In genomic region chrX:53081925-53082772, GRCh38 we compare ENCODE assay signal across 8 cellular contexts. TPM values are rescaled to one million over a fixed set of nuclear protein-coding genes. Genes with fewer than 3 reads are reported as not detected.
DNase-seq lines count a peak whose midpoint lies in the region; ATAC-seq and TF ChIP-seq lines count a peak whose summit lies in the region.

Gene TSPYL2 (plus strand): TSS chrX:53082367. CDS start chrX:53082499, 132 bp downstream.

- under 1% methylated on average over 86 of the region's 86 CpGs for WGBS in HUES64

- 0 out of 2 replicates have a peak, but pooled peaks cover 3% of the 10 kb centered on the region for H3K79me2 ChIP-seq in OCI-LY1 (ENCODE audit: insufficient read depth, low read length)

- DNase-seq in Calu3 (peak; percentile 96), endothelial cell (ENCODE audit: low spot score) (peak; percentile 90), mesothelial cell of epicardium (ENCODE audit: low spot score in 2 of 2, unreplicated experiment in 2 of 2) (peak; percentile 88 to 93)
- peak; percentile 93 for DNase-seq in activated CD8-positive, alpha-beta memory T cell treated with anti-CD3 and anti-CD28 coated beads, Interleukin-2, amount 50 U/mL, for 4 hours
- peak; percentile 85 to 88 for DNase-seq in stimulated activated CD8-positive, alpha-beta memory T cell treated with anti-CD3 and anti-CD28 coated beads, Interleukin-15, amount 100 ng/mL, for 48 hours (ENCODE audit: low read depth in 2 of 2)

- H3K27ac ChIP-seq in HUES64 (ENCODE audit: low read depth, low read length), result peak within 1 kb of the TSS; percentile 90; the same call in 1 of the 2 replicates
- H3K27ac ChIP-seq in OCI-LY1 (ENCODE audit: low read depth, low read length, poor library complexity, severe bottlenecking), result peak within 1 kb of the TSS; percentile 64

- H3K4me3 ChIP-seq in HUES64 (ENCODE audit: low read length) (peak within 1 kb of the TSS; percentile 72), OCI-LY1 (ENCODE audit: low read depth, low read length, poor library complexity, severe bottlenecking) (peak within 1 kb of the TSS; percentile 96)

- H3K4me1 Mint-ChIP-seq in Calu3 (ENCODE audit: low read depth, unreplicated experiment) (peaks cover 12% of the 10 kb centered on the region), endothelial cell (ENCODE audit: unreplicated experiment) (peaks cover 16% of the 10 kb centered on the region), mesothelial cell of epicardium (peaks cover 48% of the 10 kb centered on the region)

- no peaks in the 10 kb centered on the region for H3K9me3 ChIP-seq in HUES64 (ENCODE audit: insufficient read depth, low read depth, low read length)
- H3K9me3 ChIP-seq in OCI-LY1 (ENCODE audit: low read length), result no peaks in the 10 kb centered on the region

- CTCF ChIA-PET in Calu3 (lab: Charles Lee), result interaction anchor here (0.7 to 1.3 kb wide), 2 partner anchors 42 to 93 kb away, joined by 3 read pairs; no protein-coding TSS in a partner anchor

- H3K4me2 ChIP-seq in OCI-LY1 (ENCODE audit: low read length), result peak within 1 kb of the TSS; percentile 89

- TSS peak; percentile 38 for BruUV-seq in Calu3 (replicated peaks; lab: Mats Ljungman, UMichigan)

- no peaks in the 10 kb centered on the region for H3K9me2 ChIP-seq in OCI-LY1 (ENCODE audit: low read depth, low read length)

- H3K27ac Mint-ChIP-seq in Calu3 (ENCODE audit: unreplicated experiment) (peak within 1 kb of the TSS; percentile 94), endothelial cell (ENCODE audit: unreplicated experiment) (peak within 1 kb of the TSS; percentile 81), mesothelial cell of epicardium (peak within 1 kb of the TSS; percentile 90)

- H3K9me3 Mint-ChIP-seq in Calu3 (ENCODE audit: low read depth, unreplicated experiment), result no peaks in the 10 kb centered on the region
- H3K9me3 Mint-ChIP-seq in endothelial cell (ENCODE audit: unreplicated experiment), result no peaks in the 10 kb centered on the region
- peaks cover 19% of the 10 kb centered on the region for H3K9me3 Mint-ChIP-seq in mesothelial cell of epicardium

- TF ChIP-seq CTCF in Calu3 (IDR thresholded peaks at IDR 0.05; ENCODE audit: unreplicated experiment), result no peak
- no peak for TF ChIP-seq CTCF in OCI-LY1 (IDR thresholded peaks at IDR 0.05; ENCODE audit: low read length)
- TF ChIP-seq CTCF in endothelial cell (IDR thresholded peaks at IDR 0.05; ENCODE audit: unreplicated experiment), result no peak
- no peak for TF ChIP-seq CTCF in mesothelial cell of epicardium (IDR thresholded peaks at IDR 0.05; ENCODE audit: unreplicated experiment)

- H2AFZ ChIP-seq in OCI-LY1 (ENCODE audit: low read length), result no peak within 1 kb of the TSS

- H4K20me1 ChIP-seq in OCI-LY1 (ENCODE audit: insufficient read depth, low read length), result no peaks in the 10 kb centered on the region

- peaks cover 32% of the 10 kb centered on the region for H3K36me3 ChIP-seq in HUES64 (ENCODE audit: insufficient read depth, low read length)
- peaks cover 34% of the 10 kb centered on the region for H3K36me3 ChIP-seq in OCI-LY1 (ENCODE audit: insufficient read depth, low read length)

- no peaks in the 10 kb centered on the region for H3F3A ChIP-seq in OCI-LY1 (ENCODE audit: insufficient read depth, low read length)

- peaks cover 4% of the 10 kb centered on the region; the same call in 1 of the 2 replicates for H3K4me1 ChIP-seq in HUES64 (ENCODE audit: insufficient read depth, low read length)
- H3K4me1 ChIP-seq in OCI-LY1 (ENCODE audit: insufficient read depth, low read length, severe bottlenecking), result peaks cover 35% of the 10 kb centered on the region

- peak; percentile 94 for ATAC-seq in GM21447 (IDR thresholded peaks at IDR 0.05; ENCODE audit: unreplicated experiment)

- H3K27me3 Mint-ChIP-seq in Calu3 (ENCODE audit: unreplicated experiment) (no peaks in the 10 kb centered on the region), endothelial cell (ENCODE audit: unreplicated experiment) (peaks cover 7% of the 10 kb centered on the region), mesothelial cell of epicardium (ENCODE audit: low read depth) (no peaks in the 10 kb centered on the region)

- intact Hi-C loops in Calu3 (cut with micrococcal nuclease; ENCODE audit: unreplicated experiment), result no loop called here

- peaks cover 48% of the 10 kb centered on the region for H3K36me3 Mint-ChIP-seq in Calu3 (ENCODE audit: insufficient read depth, unreplicated experiment)
- H3K36me3 Mint-ChIP-seq in endothelial cell (ENCODE audit: low read depth, unreplicated experiment), result peaks cover 17% of the 10 kb centered on the region
- H3K36me3 Mint-ChIP-seq in mesothelial cell of epicardium, result peaks cover 17% of the 10 kb centered on the region

- peak within 1 kb of the TSS; percentile 72 for H3K9ac ChIP-seq in HUES64 (ENCODE audit: low read depth, low read length)
- H3K9ac ChIP-seq in OCI-LY1 (ENCODE audit: low read length), result peak within 1 kb of the TSS; percentile 91

- H3K4me3 Mint-ChIP-seq in Calu3 (ENCODE audit: low read depth, unreplicated experiment) (peak within 1 kb of the TSS; percentile 81), endothelial cell (ENCODE audit: unreplicated experiment) (peak within 1 kb of the TSS; percentile 91), mesothelial cell of epicardium (peak within 1 kb of the TSS; percentile 89)

- H3K27me3 ChIP-seq in HUES64 (ENCODE audit: insufficient read depth, low read length) (no peaks in the 10 kb centered on the region), OCI-LY1 (ENCODE audit: insufficient read depth, low read length) (no peaks in the 10 kb centered on the region)

RNA-seq across cellular contexts. Expression of gene TSPYL2, which starts in this region (rescaled TPM):
- 18.8 and 19.9 TPM in 2 replicates for total RNA-seq in Calu3 (2022)
- polyA plus RNA-seq in HUES64 (2013, experiment 1 of 2), result 12.9 TPM
- 12.6 TPM for polyA plus RNA-seq in HUES64 (2013, experiment 2 of 2)
- total RNA-seq in endothelial cell (ENCODE audit: unreplicated experiment), result 27.9 TPM
- total RNA-seq in mesothelial cell of epicardium, result 99.0 to 103 TPM (median 102 TPM) in 3 replicates

Comparison
In these comparisons a context has a peak if more than half of its experiments do, and no peak if none do; other contexts are left out.
1. Peak in every context shown above with its lines: DNase-seq, ATAC-seq, H3K4me3 ChIP-seq and H3K27ac ChIP-seq.